ENCODE assay signal across 25 cellular contexts in the genomic region with DNA sequence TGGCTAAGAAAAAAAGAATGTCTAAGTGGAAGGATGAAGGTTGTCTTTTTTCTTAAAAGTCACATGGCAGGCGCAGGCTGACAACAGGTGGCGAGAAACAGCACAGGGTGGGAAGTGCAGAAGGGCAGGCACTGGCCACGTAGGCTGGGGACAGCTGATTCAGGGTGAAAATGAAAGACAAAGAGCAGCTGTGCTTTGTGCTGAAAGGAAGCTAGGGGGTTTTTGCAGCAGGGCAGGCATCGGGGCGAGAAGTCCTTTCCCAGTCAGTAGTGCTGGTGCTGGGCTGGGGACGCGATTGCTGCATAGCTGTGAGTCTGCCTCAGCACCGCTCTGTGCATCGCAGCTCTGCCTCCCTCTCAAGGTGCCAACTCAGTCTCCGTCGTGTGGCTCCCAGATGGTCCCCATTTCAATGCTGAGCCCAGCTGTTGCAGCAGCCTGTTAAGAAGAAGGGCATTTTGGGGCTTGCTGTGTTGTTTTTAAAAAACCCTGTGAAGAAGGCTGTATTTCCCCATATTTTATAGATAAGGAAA.
"Had no signal": no experiment of that assay in that cellular context is flagged by ENCODE, and none has a peak within 500 bp of the region (broad histone marks: within the 10 kb centered on the region; RNA-seq: fewer than 3 reads in every experiment).

No MANE protein-coding gene starts in this region.

- H3K27me3 ChIP-seq: left lung, right lobe of liver, tibial nerve had no signal

- H3K4me1 ChIP-seq: heart right ventricle, left lung, right lobe of liver, suprapubic skin, tibial nerve had no signal

- DNase-seq: activated CD4-positive, alpha-beta T cell treated with anti-CD3 and anti-CD28 coated beads, Interleukin-2, amount 10 ng/mL, durations not matched to agents 7 days and 5 days; activated CD8-positive, alpha-beta memory T cell treated with anti-CD3 and anti-CD28 coated beads, Interleukin-2, amount 10 ng/mL, durations not matched to agents 7 days and 5 days; activated CD8-positive, alpha-beta T cell treated with anti-CD3 and anti-CD28 coated beads for 36 hours; activated effector memory CD4-positive, alpha-beta T cell treated with anti-CD3 and anti-CD28 coated beads, Interleukin-2, amount 50 U/mL, for 16 hours; activated naive CD4-positive, alpha-beta T cell treated with anti-CD3 and anti-CD28 coated beads, Interleukin-2, amount 10 ng/mL, durations not matched to agents 7 days and 5 days; activated T-cell treated with anti-CD3 and anti-CD28 coated beads for 4 hours; amygdala; cerebellar nuclear complex; endodermal cell; heart right ventricle; immature natural killer cell; kidney glomerular epithelial cell; left lung; naive B cell; occipital lobe; right lobe of liver; small intestine; stimulated activated CD4-positive, alpha-beta T cell treated with anti-CD3 and anti-CD28 coated beads, Interleukin-2, amount 100 ng/mL, for 24 hours; stimulated activated naive CD8-positive, alpha-beta T cell treated with anti-CD3 and anti-CD28 coated beads, Interleukin-15, amount 100 ng/mL, for 72 hours had no signal

- H3K9me3 ChIP-seq: heart right ventricle, left lung, right lobe of liver, suprapubic skin had no signal

- H3K36me3 ChIP-seq: heart right ventricle, left lung, right lobe of liver, suprapubic skin, tibial nerve had no signal

- H3K4me3 ChIP-seq: coronary artery, heart right ventricle, left lung, lung, right lobe of liver, suprapubic skin, tibial nerve had no signal

- FAIRE-seq: bronchial epithelial cell, small intestine had no signal

- H3K27ac ChIP-seq: coronary artery, heart right ventricle, left lung, right lobe of liver, suprapubic skin, tibial nerve, VCaP had no signal
